In the genomic region with DNA sequence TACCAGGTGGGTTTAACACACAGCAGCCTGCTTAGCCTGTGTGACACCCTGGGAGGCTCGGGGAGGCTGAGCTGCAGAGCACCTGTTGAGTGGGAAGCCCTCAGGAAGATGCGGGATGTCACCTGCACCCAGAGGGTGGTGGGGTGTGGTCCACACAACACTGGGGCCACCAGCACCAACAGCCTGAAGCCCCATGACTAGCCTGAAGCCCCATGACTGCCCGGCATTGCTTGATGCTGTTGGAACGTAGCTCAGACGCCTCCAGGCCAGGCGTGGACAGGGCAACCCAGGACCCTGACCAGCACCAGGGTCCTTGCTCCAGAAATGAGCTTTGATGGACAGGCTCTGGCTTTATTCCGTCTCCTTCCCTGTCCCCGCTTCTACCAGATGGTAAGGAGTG, we compare ENCODE assay signal across 22 cellular contexts.
DNase-seq lines count a peak whose midpoint lies in the region; ATAC-seq and TF ChIP-seq lines count a peak whose summit lies in the region.
"Had no signal": no experiment of that assay in that cellular context is flagged by ENCODE, and none has a peak within 500 bp of the region (broad histone marks: within the 10 kb centered on the region; RNA-seq: fewer than 3 reads in every experiment).

No MANE protein-coding gene starts in this region.

- no peak overlapping the region for H3K4me2 ChIP-seq in neural progenitor cell

- H3K27ac Mint-ChIP-seq in chondrocyte (ENCODE audit: unreplicated experiment) (peak overlapping the region; percentile 94), neural progenitor cell (peak overlapping the region; percentile 57)
- H3K27ac Mint-ChIP-seq in activated naive CD8-positive, alpha-beta T cell treated with anti-CD3 and anti-CD28 coated beads for 36 hours: no peak overlapping the region
- H3K27ac Mint-ChIP-seq: activated naive CD8-positive, alpha-beta T cell; activated T-helper 17 cell treated with anti-CD3 and anti-CD28 coated beads, Interleukin-2, amount 50 U/mL, for 72 hours; WTC11 had no signal

- H3K4me3 Mint-ChIP-seq in chondrocyte (ENCODE audit: unreplicated experiment) (peak overlapping the region; percentile 15), neural progenitor cell (no peak overlapping the region)
- H3K4me3 Mint-ChIP-seq in activated naive CD8-positive, alpha-beta T cell treated with anti-CD3 and anti-CD28 coated beads for 36 hours: no peak overlapping the region
- H3K4me3 Mint-ChIP-seq: activated naive CD8-positive, alpha-beta T cell; activated T-helper 17 cell treated with anti-CD3 and anti-CD28 coated beads, Interleukin-2, amount 50 U/mL, for 72 hours; neural crest cell; WTC11 had no signal

- H3K9me3 Mint-ChIP-seq in chondrocyte (ENCODE audit: low read depth) (peaks cover 9% of the 10 kb centered on the region), neural progenitor cell (peaks cover 19% of the 10 kb centered on the region)
- H3K9me3 Mint-ChIP-seq in activated naive CD8-positive, alpha-beta T cell treated with anti-CD3 and anti-CD28 coated beads for 36 hours: peaks cover 3% of the 10 kb centered on the region
- H3K9me3 Mint-ChIP-seq: activated T-helper 17 cell treated with anti-CD3 and anti-CD28 coated beads, Interleukin-2, amount 50 U/mL, for 72 hours had no signal

- H3F3A ChIP-seq in neural progenitor cell (ENCODE audit: low read depth): no peaks in the 10 kb centered on the region

- ATAC-seq in Right ventricle myocardium inferior (no peak), GM18519 (IDR thresholded peaks at IDR 0.05; ENCODE audit: low FRiP score, unreplicated experiment) (no peak), HG02798 (IDR thresholded peaks at IDR 0.05; ENCODE audit: poor library complexity, unreplicated experiment) (no peak)
- ATAC-seq: activated T-helper 17 cell treated with anti-CD3 and anti-CD28 coated beads, Interleukin-2, amount 50 U/mL, for 72 hours; WTC11 had no signal

- H3K4me1 Mint-ChIP-seq in chondrocyte (ENCODE audit: low read depth): peaks cover 81% of the 10 kb centered on the region
- H3K4me1 Mint-ChIP-seq in neural progenitor cell: peaks cover 19% of the 10 kb centered on the region
- H3K4me1 Mint-ChIP-seq in activated naive CD8-positive, alpha-beta T cell treated with anti-CD3 and anti-CD28 coated beads for 36 hours: no peaks in the 10 kb centered on the region
- H3K4me1 Mint-ChIP-seq: activated T-helper 17 cell treated with anti-CD3 and anti-CD28 coated beads, Interleukin-2, amount 50 U/mL, for 72 hours; WTC11 had no signal

- H3K27me3 Mint-ChIP-seq in chondrocyte (ENCODE audit: low read depth) (no peaks in the 10 kb centered on the region), neural progenitor cell (ENCODE audit: insufficient read depth, low read depth) (peaks cover 24% of the 10 kb centered on the region)
- H3K27me3 Mint-ChIP-seq in activated naive CD8-positive, alpha-beta T cell treated with anti-CD3 and anti-CD28 coated beads for 36 hours: peaks cover 17% of the 10 kb centered on the region

- peaks cover 0 to 20% of the 10 kb centered on the region in 2 donors for H3K9me3 ChIP-seq in right atrium auricular region
- H3K9me3 ChIP-seq in neural progenitor cell (ENCODE audit: low read depth): no peaks in the 10 kb centered on the region
- H3K9me3 ChIP-seq in vagina: no peaks in the 10 kb centered on the region

- no peak overlapping the region for H3K9ac ChIP-seq in neural progenitor cell

- H3K4me1 ChIP-seq in right atrium auricular region: peaks cover 0 to 15% of the 10 kb centered on the region in 2 donors
- H3K4me1 ChIP-seq in neural progenitor cell: no peaks in the 10 kb centered on the region
- peaks cover 38% of the 10 kb centered on the region for H3K4me1 ChIP-seq in vagina

- no peak overlapping the region for H2AFZ ChIP-seq in neural progenitor cell (replicated peaks)

- no peak overlapping the region for H3K4me3 ChIP-seq in right atrium auricular region
- no peak overlapping the region for H3K4me3 ChIP-seq in neural progenitor cell
- H3K4me3 ChIP-seq in vagina: no peak overlapping the region
- H3K4me3 ChIP-seq: psoas muscle had no signal

- H3K36me3 ChIP-seq in right atrium auricular region (no peaks in the 10 kb centered on the region), neural progenitor cell (no peaks in the 10 kb centered on the region), vagina (no peaks in the 10 kb centered on the region)

- H4K20me1 ChIP-seq in neural progenitor cell (ENCODE audit: low read depth): no peaks in the 10 kb centered on the region

- H3K27ac ChIP-seq in right atrium auricular region (no peak overlapping the region), neural progenitor cell (no peak overlapping the region), vagina (peak overlapping the region; percentile 58)

- no peak for TF ChIP-seq POLR2A in vagina (IDR thresholded peaks at IDR 0.05)

- no peaks in the 10 kb centered on the region for H3K36me3 Mint-ChIP-seq in chondrocyte (ENCODE audit: low read depth)
- no peaks in the 10 kb centered on the region for H3K36me3 Mint-ChIP-seq in neural progenitor cell
- H3K36me3 Mint-ChIP-seq in activated naive CD8-positive, alpha-beta T cell treated with anti-CD3 and anti-CD28 coated beads for 36 hours: no peaks in the 10 kb centered on the region
- H3K36me3 Mint-ChIP-seq: activated naive CD8-positive, alpha-beta T cell had no signal

- no peak for TF ChIP-seq CTCF in right atrium auricular region (IDR thresholded peaks at IDR 0.05)
- no peak for TF ChIP-seq CTCF in chondrocyte (IDR thresholded peaks at IDR 0.05)
- no peak for TF ChIP-seq CTCF in neural progenitor cell (IDR thresholded peaks at IDR 0.05)
- TF ChIP-seq CTCF in vagina (IDR thresholded peaks at IDR 0.05): no peak

- intact Hi-C loops in Right ventricle myocardium inferior (cut with DNase I): no loop called here
- intact Hi-C loops in vagina (cut with DNase I): no loop called here

- no peaks in the 10 kb centered on the region for H3K79me2 ChIP-seq in neural progenitor cell (ENCODE audit: low read depth)

- no peaks in the 10 kb centered on the region for H3K27me3 ChIP-seq in right atrium auricular region
- H3K27me3 ChIP-seq in neural progenitor cell: no peaks in the 10 kb centered on the region
- no peaks in the 10 kb centered on the region for H3K27me3 ChIP-seq in vagina

- DNase-seq in Right ventricle myocardium inferior (ENCODE audit: missing footprints): peak; percentile 57
- DNase-seq in right atrium auricular region (ENCODE audit: low spot score): no peak
- DNase-seq in chondrocyte (ENCODE audit: low spot score): peak; percentile 75
- no peak for DNase-seq in neural progenitor cell (ENCODE audit: low spot score)
- no peak for DNase-seq in vagina (ENCODE audit: extremely low spot score in 2 of 2)
- DNase-seq in activated naive CD8-positive, alpha-beta T cell treated with anti-CD3 and anti-CD28 coated beads for 36 hours: no peak
- DNase-seq: activated CD8-positive, alpha-beta memory T cell treated with anti-CD3 and anti-CD28 coated beads, Interleukin-2, amount 50 U/mL, for 4 hours; COR-L47; KBM-7; NCI-H146; NCI-H510A treated with DMSO at 0.1 percent for 48 hours; NK-92 treated with Interleukin-12 subunit alpha and Interleukin-12 subunit beta, amount 100 ng/mL, for 24 hours; small intestine; stimulated activated CD4-positive, alpha-beta T cell treated with anti-CD3 and anti-CD28 coated beads, Interleukin-4, amount 100 ng/mL, for 1 hour; stimulated activated naive CD4-positive, alpha-beta T cell had no signal

Comparison
In these comparisons a context has a peak if more than half of its experiments do, and no peak if none do; other contexts are left out.
1. DNase-seq: peak in Right ventricle myocardium inferior (single experiment) and chondrocyte (single experiment); none in right atrium auricular region (single experiment), neural progenitor cell (single experiment), vagina (0 of 2) and activated naive CD8-positive, alpha-beta T cell treated with anti-CD3 and anti-CD28 coated beads for 36 hours (single experiment).